ENCODE assay signal across 20 cellular contexts in the genomic region with DNA sequence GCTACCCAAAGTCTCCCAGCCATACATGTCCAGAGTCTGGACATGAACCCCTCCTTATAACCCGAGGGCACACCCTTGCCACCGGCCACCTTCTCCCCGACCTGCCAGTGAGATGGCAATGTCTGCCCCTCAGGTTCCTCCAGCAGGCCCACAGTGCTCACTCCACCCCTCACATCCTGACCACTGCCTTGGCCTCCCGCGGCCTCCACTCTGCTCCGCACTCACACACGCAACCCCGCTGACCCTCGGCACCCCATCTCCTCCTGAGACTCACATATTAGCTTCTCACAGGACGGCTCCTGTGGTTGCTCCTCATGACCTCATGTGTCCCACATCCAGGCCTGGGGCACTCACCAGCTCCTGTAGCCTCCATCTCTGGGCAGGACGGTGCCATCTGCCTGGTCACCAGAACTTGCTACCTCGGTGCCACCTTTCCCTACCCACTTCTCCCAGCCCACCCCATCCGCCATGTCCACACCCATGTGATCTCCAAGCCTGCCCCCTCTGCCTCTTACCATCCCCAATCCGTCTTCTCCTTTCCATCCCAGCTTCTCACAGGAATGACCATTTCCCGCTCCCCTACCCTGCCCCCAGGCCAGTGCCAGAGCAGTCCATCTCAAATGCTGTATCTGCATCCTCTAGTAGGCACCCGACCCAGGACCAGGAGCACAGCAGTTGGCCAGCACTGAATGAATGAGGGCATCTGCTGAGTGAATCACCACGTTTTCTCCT.
DNase-seq lines count a peak whose midpoint lies in the region; ATAC-seq, FAIRE-seq and TF ChIP-seq lines count a peak whose summit lies in the region.
"Had no signal": no experiment of that assay in that cellular context is flagged by ENCODE, and none has a peak within 500 bp of the region (broad histone marks: within the 10 kb centered on the region; RNA-seq: fewer than 3 reads in every experiment).

No MANE protein-coding gene starts in this region.

- peak; percentile 9 for DNase-seq in activated CD8-positive, alpha-beta T cell treated with anti-CD3 and anti-CD28 coated beads, Interleukin-2, amount 10 ng/mL, durations not matched to agents 7 days and 5 days
- no peak for DNase-seq in activated CD8-positive, alpha-beta T cell treated with anti-CD3 and anti-CD28 coated beads for 36 hours
- DNase-seq in bronchial epithelial cell (ENCODE audit: low read depth), result no peak
- no peak for DNase-seq in stimulated activated naive B cell treated with anti-CD40 and anti-IgM and Interleukin-4, amounts not matched to agents 10 μg/mL and 1 μg/mL and 100 μg/mL, for 72 hours
- no peak for DNase-seq in mesenchymal stem cell
- DNase-seq in colonic mucosa, result no peak
- DNase-seq: DMS79, HCEC 1CT, KBM-7, MV-4-11, NCI-H1417, NCI-H187 treated with DMSO at 0.1 percent for 48 hours, NCI-H2171 treated with DMSO at 0.1 percent for 48 hours, NCI-H510A had no signal

- H3F3A ChIP-seq in neural cell (ENCODE audit: insufficient read depth, low read length, poor library complexity, severe bottlenecking), result no peaks in the 10 kb centered on the region

- no peak for TF ChIP-seq RAD21 in neural cell (conservative IDR thresholded peaks at IDR 0.05)

- intact Hi-C loops in activated CD8-positive, alpha-beta T cell treated with anti-CD3 and anti-CD28 coated beads for 36 hours (cut with micrococcal nuclease), result no loop called here
- intact Hi-C loops in colonic mucosa (cut with DNase I), result no loop called here

- no peaks in the 10 kb centered on the region for H3K79me2 ChIP-seq in neural cell (replicated peaks; ENCODE audit: insufficient read depth, low read length)

- H4K20me1 ChIP-seq in neural cell (ENCODE audit: insufficient read depth), result no peaks in the 10 kb centered on the region

- H4K91ac ChIP-seq in mesenchymal stem cell (ENCODE audit: low read length), result no peak overlapping the region

- H3K36me3 ChIP-seq in bronchial epithelial cell (ENCODE audit: control insufficient read depth, insufficient read depth, low read length), result no peaks in the 10 kb centered on the region
- H3K36me3 ChIP-seq in neural cell (ENCODE audit: insufficient read depth, low read length), result no peaks in the 10 kb centered on the region
- H3K36me3 ChIP-seq in mesenchymal stem cell (ENCODE audit: control insufficient read depth in 1 of 2, insufficient read depth in 2 of 2, low read depth in 1 of 2, low read length in 2 of 2), result no peaks in the 10 kb centered on the region
- no peaks in the 10 kb centered on the region for H3K36me3 ChIP-seq in colonic mucosa

- H4K8ac ChIP-seq in mesenchymal stem cell (ENCODE audit: low read length), result no peak overlapping the region

- H3K27ac ChIP-seq in neural cell (ENCODE audit: low read length), result peak overlapping the region; percentile 24
- H3K27ac ChIP-seq in mesenchymal stem cell (ENCODE audit: low read length, poor library complexity, severe bottlenecking), result no peak overlapping the region
- no peak overlapping the region for H3K27ac ChIP-seq in colonic mucosa
- H3K27ac ChIP-seq: 22Rv1 had no signal

- POLR2A ChIA-PET in activated CD8-positive, alpha-beta T cell treated with anti-CD3 and anti-CD28 coated beads, Interleukin-2, amount 10 ng/mL, durations not matched to agents 7 days and 5 days (lab: Charles Lee), result no interaction called here
- POLR2A ChIA-PET in activated CD8-positive, alpha-beta T cell treated with anti-CD3 and anti-CD28 coated beads for 36 hours (lab: Charles Lee), result no interaction called here

- no peaks in the 10 kb centered on the region for H3K4me1 ChIP-seq in mesenchymal stem cell (ENCODE audit: control insufficient read depth, insufficient read depth, low read depth, low read length)
- H3K4me1 ChIP-seq in colonic mucosa, result no peaks in the 10 kb centered on the region

- CTCF ChIA-PET in activated CD8-positive, alpha-beta T cell treated with anti-CD3 and anti-CD28 coated beads, Interleukin-2, amount 10 ng/mL, durations not matched to agents 7 days and 5 days (lab: Charles Lee), result no interaction called here
- CTCF ChIA-PET in activated CD8-positive, alpha-beta T cell treated with anti-CD3 and anti-CD28 coated beads for 36 hours (lab: Charles Lee), result no interaction called here

- H3K4me1 Mint-ChIP-seq in activated CD8-positive, alpha-beta T cell treated with anti-CD3 and anti-CD28 coated beads, Interleukin-2, amount 10 ng/mL, durations not matched to agents 7 days and 5 days (ENCODE audit: low read depth), result no peaks in the 10 kb centered on the region
- no peaks in the 10 kb centered on the region for H3K4me1 Mint-ChIP-seq in activated CD8-positive, alpha-beta T cell treated with anti-CD3 and anti-CD28 coated beads for 36 hours (ENCODE audit: low read depth)
- H3K4me1 Mint-ChIP-seq in stimulated activated naive B cell treated with anti-CD40 and anti-IgM and Interleukin-4, amounts not matched to agents 10 μg/mL and 1 μg/mL and 100 μg/mL, for 72 hours, result peaks cover 61 to 72% of the 10 kb centered on the region in 2 donors

- no peak overlapping the region for H3K4me3 Mint-ChIP-seq in activated CD8-positive, alpha-beta T cell treated with anti-CD3 and anti-CD28 coated beads, Interleukin-2, amount 10 ng/mL, durations not matched to agents 7 days and 5 days
- no peak overlapping the region for H3K4me3 Mint-ChIP-seq in activated CD8-positive, alpha-beta T cell treated with anti-CD3 and anti-CD28 coated beads for 36 hours
- H3K4me3 Mint-ChIP-seq in stimulated activated naive B cell treated with anti-CD40 and anti-IgM and Interleukin-4, amounts not matched to agents 10 μg/mL and 1 μg/mL and 100 μg/mL, for 72 hours, result peak overlapping the region in 1 of 2 donors; percentile 15
- H3K4me3 Mint-ChIP-seq: B cell; CD8-positive, alpha-beta T cell had no signal

- H2BK12ac ChIP-seq in mesenchymal stem cell (ENCODE audit: low read length in 2 of 2), result no peak overlapping the region

- H3K23ac ChIP-seq in mesenchymal stem cell (ENCODE audit: low read length in 2 of 2), result no peak overlapping the region

- H2BK120ac ChIP-seq in mesenchymal stem cell (ENCODE audit: low read depth, low read length), result no peak overlapping the region

- no peak overlapping the region for H3K14ac ChIP-seq in mesenchymal stem cell (ENCODE audit: low read length in 2 of 2)

- H3K27me3 Mint-ChIP-seq in activated CD8-positive, alpha-beta T cell treated with anti-CD3 and anti-CD28 coated beads, Interleukin-2, amount 10 ng/mL, durations not matched to agents 7 days and 5 days (ENCODE audit: low read depth), result peaks cover 5% of the 10 kb centered on the region
- H3K27me3 Mint-ChIP-seq in activated CD8-positive, alpha-beta T cell treated with anti-CD3 and anti-CD28 coated beads for 36 hours, result peaks cover 8% of the 10 kb centered on the region
- H3K27me3 Mint-ChIP-seq in stimulated activated naive B cell treated with anti-CD40 and anti-IgM and Interleukin-4, amounts not matched to agents 10 μg/mL and 1 μg/mL and 100 μg/mL, for 72 hours, result peaks cover 11 to 13% of the 10 kb centered on the region in 2 donors

- 81% methylated on average over 17 of the region's 17 CpGs for WGBS in mesenchymal stem cell

- H3K4me2 ChIP-seq in neural cell (ENCODE audit: low read length) (no peak overlapping the region), mesenchymal stem cell (ENCODE audit: low read length, poor library complexity, severe bottlenecking) (no peak overlapping the region)

- no peaks in the 10 kb centered on the region for H3K79me1 ChIP-seq in mesenchymal stem cell (replicated peaks; ENCODE audit: low read length, poor library complexity, severe bottlenecking)

- H3K9ac ChIP-seq in neural cell (ENCODE audit: low read length), result no peak overlapping the region
- H3K9ac ChIP-seq in mesenchymal stem cell (ENCODE audit: low read length), result no peak overlapping the region
- no peak overlapping the region for H3K9ac ChIP-seq in colonic mucosa (ENCODE audit: low read depth in 2 of 2, low read length in 2 of 2)

- H3K4ac ChIP-seq in mesenchymal stem cell (ENCODE audit: low read depth in 1 of 2, low read length in 2 of 2), result no peak overlapping the region

- H3K27me3 ChIP-seq in bronchial epithelial cell (ENCODE audit: control insufficient read depth, insufficient read depth, low read length) (no peaks in the 10 kb centered on the region), neural cell (ENCODE audit: insufficient read depth, low read depth, low read length) (no peaks in the 10 kb centered on the region), mesenchymal stem cell (ENCODE audit: control insufficient read depth in 1 of 2, insufficient read depth in 1 of 2, low read length in 2 of 2) (peaks cover 0 to 36% of the 10 kb centered on the region in 2 experiments), colonic mucosa (no peaks in the 10 kb centered on the region)

- H2BK15ac ChIP-seq in mesenchymal stem cell (ENCODE audit: low read depth, poor library complexity, severe bottlenecking), result no peak overlapping the region

- no peak for ATAC-seq in activated CD8-positive, alpha-beta T cell treated with anti-CD3 and anti-CD28 coated beads, Interleukin-2, amount 10 ng/mL, durations not matched to agents 7 days and 5 days
- ATAC-seq in activated CD8-positive, alpha-beta T cell treated with anti-CD3 and anti-CD28 coated beads for 36 hours, result no peak
- no peak for ATAC-seq in stimulated activated naive B cell treated with anti-CD40 and anti-IgM and Interleukin-4, amounts not matched to agents 10 μg/mL and 1 μg/mL and 100 μg/mL, for 72 hours (replicated peaks)
- ATAC-seq in GM18907 (IDR thresholded peaks at IDR 0.05; ENCODE audit: unreplicated experiment), result no peak
- ATAC-seq: CD8-positive, alpha-beta T cell had no signal

- no peak for TF ChIP-seq CTCF in activated CD8-positive, alpha-beta T cell treated with anti-CD3 and anti-CD28 coated beads for 36 hours (IDR thresholded peaks at IDR 0.05)
- TF ChIP-seq CTCF in bronchial epithelial cell (IDR thresholded peaks at IDR 0.05; ENCODE audit: insufficient read depth, low read length, severe bottlenecking) (no peak), neural cell (IDR thresholded peaks at IDR 0.05; ENCODE audit: poor library complexity, severe bottlenecking) (no peak), colonic mucosa (IDR thresholded peaks at IDR 0.05) (no peak)

- H3K36me3 Mint-ChIP-seq in activated CD8-positive, alpha-beta T cell treated with anti-CD3 and anti-CD28 coated beads, Interleukin-2, amount 10 ng/mL, durations not matched to agents 7 days and 5 days (ENCODE audit: low read depth), result no peaks in the 10 kb centered on the region
- no peaks in the 10 kb centered on the region for H3K36me3 Mint-ChIP-seq in activated CD8-positive, alpha-beta T cell treated with anti-CD3 and anti-CD28 coated beads for 36 hours (ENCODE audit: low read depth)
- peaks cover 4 to 8% of the 10 kb centered on the region in 2 donors for H3K36me3 Mint-ChIP-seq in stimulated activated naive B cell treated with anti-CD40 and anti-IgM and Interleukin-4, amounts not matched to agents 10 μg/mL and 1 μg/mL and 100 μg/mL, for 72 hours
- H3K36me3 Mint-ChIP-seq: CD8-positive, alpha-beta T cell had no signal

- no peak overlapping the region for H2AFZ ChIP-seq in neural cell (ENCODE audit: low read depth, low read length)
- no peak overlapping the region for H2AFZ ChIP-seq in mesenchymal stem cell (ENCODE audit: low read depth, low read length)

- no peaks in the 10 kb centered on the region for H3K9me3 ChIP-seq in neural cell (ENCODE audit: low read length)
- no peaks in the 10 kb centered on the region for H3K9me3 ChIP-seq in mesenchymal stem cell (ENCODE audit: control insufficient read depth, low read length)
- no peaks in the 10 kb centered on the region for H3K9me3 ChIP-seq in colonic mucosa

- FAIRE-seq in bronchial epithelial cell (lab: Jason Lieb, UNC), result peak; percentile 23
- FAIRE-seq: D721Med had no signal

- no peak overlapping the region for H3K27ac Mint-ChIP-seq in activated CD8-positive, alpha-beta T cell treated with anti-CD3 and anti-CD28 coated beads, Interleukin-2, amount 10 ng/mL, durations not matched to agents 7 days and 5 days
- H3K27ac Mint-ChIP-seq in activated CD8-positive, alpha-beta T cell treated with anti-CD3 and anti-CD28 coated beads for 36 hours, result no peak overlapping the region
- peak overlapping the region; percentile 22 for H3K27ac Mint-ChIP-seq in stimulated activated naive B cell treated with anti-CD40 and anti-IgM and Interleukin-4, amounts not matched to agents 10 μg/mL and 1 μg/mL and 100 μg/mL, for 72 hours
- H3K27ac Mint-ChIP-seq: B cell; CD8-positive, alpha-beta T cell had no signal

- H3K9me2 ChIP-seq in neural cell (ENCODE audit: insufficient read depth, low read length), result no peaks in the 10 kb centered on the region

- H3K18ac ChIP-seq in mesenchymal stem cell (ENCODE audit: low read depth in 1 of 2, low read length in 2 of 2), result no peak overlapping the region

- no peak overlapping the region for H2BK5ac ChIP-seq in mesenchymal stem cell (ENCODE audit: low read depth, low read length, poor library complexity, severe bottlenecking)

- no peaks in the 10 kb centered on the region for H3K9me3 Mint-ChIP-seq in activated CD8-positive, alpha-beta T cell treated with anti-CD3 and anti-CD28 coated beads, Interleukin-2, amount 10 ng/mL, durations not matched to agents 7 days and 5 days (ENCODE audit: insufficient read depth)
- H3K9me3 Mint-ChIP-seq in activated CD8-positive, alpha-beta T cell treated with anti-CD3 and anti-CD28 coated beads for 36 hours, result no peaks in the 10 kb centered on the region
- H3K9me3 Mint-ChIP-seq in stimulated activated naive B cell treated with anti-CD40 and anti-IgM and Interleukin-4, amounts not matched to agents 10 μg/mL and 1 μg/mL and 100 μg/mL, for 72 hours, result peaks cover 5 to 10% of the 10 kb centered on the region in 2 donors
- H3K9me3 Mint-ChIP-seq: CD8-positive, alpha-beta T cell had no signal

- no peak for TF ChIP-seq EP300 in neural cell (conservative IDR thresholded peaks at IDR 0.05; ENCODE audit: poor library complexity, severe bottlenecking)

- no peak overlapping the region for H2AK5ac ChIP-seq in mesenchymal stem cell (ENCODE audit: low read length, severe bottlenecking)

- H3K4me3 ChIP-seq in bronchial epithelial cell (ENCODE audit: low read depth, low read length) (no peak overlapping the region), neural cell (ENCODE audit: low read length) (no peak overlapping the region), mesenchymal stem cell (ENCODE audit: insufficient read depth in 1 of 2, low read depth in 1 of 2, low read length in 2 of 2) (no peak overlapping the region), colonic mucosa (no peak overlapping the region)
